Comparison of ENCODE assay signal across 7 cellular contexts in the genomic region with DNA sequence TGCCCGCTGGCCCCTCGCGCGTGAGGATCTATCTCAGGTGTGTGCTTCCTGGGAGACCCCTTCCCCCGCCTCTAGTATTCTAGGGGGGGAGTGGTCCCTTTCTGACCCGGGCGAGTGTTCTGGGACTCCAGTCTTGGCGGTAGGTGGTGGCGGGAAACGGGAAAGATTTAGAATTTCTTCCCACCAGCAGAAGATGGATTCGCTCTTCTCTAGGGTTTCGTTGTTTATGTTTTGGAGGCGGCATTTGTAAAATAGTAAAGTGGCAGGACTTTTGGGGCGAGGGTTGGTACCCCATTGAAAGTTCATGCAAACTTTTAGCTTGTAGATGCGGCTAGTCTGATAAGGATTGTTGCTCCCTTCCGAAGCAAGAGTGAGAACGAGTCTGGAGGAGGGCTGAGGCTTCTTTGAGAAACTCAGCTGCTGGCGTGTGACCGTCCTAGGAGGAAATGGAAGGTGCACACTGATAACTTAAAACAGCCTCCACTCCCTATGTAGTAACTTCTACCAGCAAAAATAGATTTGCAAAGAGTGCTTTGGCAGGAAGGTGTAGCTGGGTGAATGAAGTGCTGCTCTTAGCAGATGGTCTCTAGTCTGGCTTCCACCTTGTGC. TPM values are rescaled to one million over a fixed set of nuclear protein-coding genes. Genes with fewer than 3 reads are reported as not detected.
A peak's percentile ranks its signal among the peaks of the same experiment; 100 is the strongest.
DNase-seq lines count a peak whose midpoint lies in the region; ATAC-seq and TF ChIP-seq lines count a peak whose summit lies in the region.

No MANE protein-coding gene starts in this region.

- peak overlapping the region; percentile 89 for H3K27ac Mint-ChIP-seq in GM23338

- H3K79me2 ChIP-seq in GM23338 (replicated peaks; ENCODE audit: insufficient read depth), result peaks cover 34% of the 10 kb centered on the region

- peaks cover 5% of the 10 kb centered on the region; the same call in 1 of the 3 replicates for H3K36me3 Mint-ChIP-seq in GM23338 (ENCODE audit: low read depth)

- ATAC-seq in GM18502 (IDR thresholded peaks at IDR 0.05; ENCODE audit: poor library complexity, unreplicated experiment) (peak; percentile 64), GM23338 (peak; percentile 31), foreskin keratinocyte (peak; percentile 2)

- H3K9me2 ChIP-seq in GM23338 (ENCODE audit: insufficient read depth), result no peaks in the 10 kb centered on the region

- H3K4me1 ChIP-seq in GM23338 (ENCODE audit: insufficient read depth) (peaks cover 16% of the 10 kb centered on the region), foreskin keratinocyte (peaks cover 14% of the 10 kb centered on the region), neutrophil (ENCODE audit: control insufficient read depth in 1 of 2, insufficient read depth in 1 of 2, low read depth in 1 of 2, low read length in 1 of 2) (peaks cover 32 to 37% of the 10 kb centered on the region in 2 experiments)

- H3F3A ChIP-seq in GM23338 (replicated peaks; ENCODE audit: low read depth), result no peaks in the 10 kb centered on the region

- H2AFZ ChIP-seq in GM23338, result peak overlapping the region; percentile 88

- peaks cover 7% of the 10 kb centered on the region for H3K27me3 Mint-ChIP-seq in GM23338 (ENCODE audit: insufficient read depth, low read depth, poor library complexity)

- TF ChIP-seq CTCF in GM23338 (conservative IDR thresholded peaks at IDR 0.05; ENCODE audit: low read depth in 2 of 2) (no peak), foreskin keratinocyte (conservative IDR thresholded peaks at IDR 0.05) (no peak), neutrophil (IDR thresholded peaks at IDR 0.05) (no peak)

- peak overlapping the region; percentile 73 for H3K4me3 ChIP-seq in GM23338
- H3K4me3 ChIP-seq in neutrophil (ENCODE audit: low read depth in 1 of 2, low read length in 1 of 2), result peak overlapping the region; percentile 83 to 85

- H3K27ac ChIP-seq in GM23338 (ENCODE audit: low read depth) (peak overlapping the region; percentile 91), foreskin keratinocyte (peak overlapping the region; percentile 67), neutrophil (peak overlapping the region; percentile 84)

- peaks cover 39% of the 10 kb centered on the region for H3K4me1 Mint-ChIP-seq in GM23338

- DNase-seq in GM23338 (ENCODE audit: low spot score) (peak; percentile 25), Kasumi-1 (lab: John Stamatoyannopoulos, UW) (peak; percentile 52 to 73), foreskin keratinocyte (peak; percentile 20 to 48), NCI-H82 (lab: John Stamatoyannopoulos, UW) (no peak)
- peak; percentile 45 to 54 for DNase-seq in activated T-cell treated with anti-CD3 and anti-CD28 coated beads, Interleukin-2, amount 50 U/mL, for 48 hours

- no peaks in the 10 kb centered on the region for H4K20me1 ChIP-seq in GM23338 (replicated peaks; ENCODE audit: insufficient read depth)

- H3K36me3 ChIP-seq in GM23338 (ENCODE audit: insufficient read depth) (no peaks in the 10 kb centered on the region), neutrophil (no peaks in the 10 kb centered on the region)

- no peaks in the 10 kb centered on the region for H3K9me3 Mint-ChIP-seq in GM23338

- H3K4me2 ChIP-seq in GM23338, result peak overlapping the region; percentile 87

- peak overlapping the region; percentile 93 for H3K4me3 Mint-ChIP-seq in GM23338

- H3K9me3 ChIP-seq in neutrophil, result no peaks in the 10 kb centered on the region

- no peaks in the 10 kb centered on the region for H3K27me3 ChIP-seq in GM23338 (ENCODE audit: insufficient read depth)
- H3K27me3 ChIP-seq in foreskin keratinocyte, result no peaks in the 10 kb centered on the region
- H3K27me3 ChIP-seq in neutrophil, result no peaks in the 10 kb centered on the region

TF ChIP-seq in GM23338, 12 proteins besides CTCF, POLR2A, EP300 and RAD21 (continues in another document):
- TF ChIP-seq EZH2 (IDR thresholded peaks at IDR 0.05; ENCODE audit: low read depth, unreplicated experiment), result no peak
- TF ChIP-seq CREB1 (CRISPR knock-in tag; IDR thresholded peaks at IDR 0.05; ENCODE audit: low read depth), result no peak
- TF ChIP-seq NANOG (IDR thresholded peaks at IDR 0.05; ENCODE audit: borderline replicate concordance), result no peak
- no peak for TF ChIP-seq EZH2phosphoT487 (IDR thresholded peaks at IDR 0.05; ENCODE audit: unreplicated experiment)
- TF ChIP-seq ZNF114 (CRISPR knock-in tag; IDR thresholded peaks at IDR 0.05), result no peak
- TF ChIP-seq, protein P1, sequence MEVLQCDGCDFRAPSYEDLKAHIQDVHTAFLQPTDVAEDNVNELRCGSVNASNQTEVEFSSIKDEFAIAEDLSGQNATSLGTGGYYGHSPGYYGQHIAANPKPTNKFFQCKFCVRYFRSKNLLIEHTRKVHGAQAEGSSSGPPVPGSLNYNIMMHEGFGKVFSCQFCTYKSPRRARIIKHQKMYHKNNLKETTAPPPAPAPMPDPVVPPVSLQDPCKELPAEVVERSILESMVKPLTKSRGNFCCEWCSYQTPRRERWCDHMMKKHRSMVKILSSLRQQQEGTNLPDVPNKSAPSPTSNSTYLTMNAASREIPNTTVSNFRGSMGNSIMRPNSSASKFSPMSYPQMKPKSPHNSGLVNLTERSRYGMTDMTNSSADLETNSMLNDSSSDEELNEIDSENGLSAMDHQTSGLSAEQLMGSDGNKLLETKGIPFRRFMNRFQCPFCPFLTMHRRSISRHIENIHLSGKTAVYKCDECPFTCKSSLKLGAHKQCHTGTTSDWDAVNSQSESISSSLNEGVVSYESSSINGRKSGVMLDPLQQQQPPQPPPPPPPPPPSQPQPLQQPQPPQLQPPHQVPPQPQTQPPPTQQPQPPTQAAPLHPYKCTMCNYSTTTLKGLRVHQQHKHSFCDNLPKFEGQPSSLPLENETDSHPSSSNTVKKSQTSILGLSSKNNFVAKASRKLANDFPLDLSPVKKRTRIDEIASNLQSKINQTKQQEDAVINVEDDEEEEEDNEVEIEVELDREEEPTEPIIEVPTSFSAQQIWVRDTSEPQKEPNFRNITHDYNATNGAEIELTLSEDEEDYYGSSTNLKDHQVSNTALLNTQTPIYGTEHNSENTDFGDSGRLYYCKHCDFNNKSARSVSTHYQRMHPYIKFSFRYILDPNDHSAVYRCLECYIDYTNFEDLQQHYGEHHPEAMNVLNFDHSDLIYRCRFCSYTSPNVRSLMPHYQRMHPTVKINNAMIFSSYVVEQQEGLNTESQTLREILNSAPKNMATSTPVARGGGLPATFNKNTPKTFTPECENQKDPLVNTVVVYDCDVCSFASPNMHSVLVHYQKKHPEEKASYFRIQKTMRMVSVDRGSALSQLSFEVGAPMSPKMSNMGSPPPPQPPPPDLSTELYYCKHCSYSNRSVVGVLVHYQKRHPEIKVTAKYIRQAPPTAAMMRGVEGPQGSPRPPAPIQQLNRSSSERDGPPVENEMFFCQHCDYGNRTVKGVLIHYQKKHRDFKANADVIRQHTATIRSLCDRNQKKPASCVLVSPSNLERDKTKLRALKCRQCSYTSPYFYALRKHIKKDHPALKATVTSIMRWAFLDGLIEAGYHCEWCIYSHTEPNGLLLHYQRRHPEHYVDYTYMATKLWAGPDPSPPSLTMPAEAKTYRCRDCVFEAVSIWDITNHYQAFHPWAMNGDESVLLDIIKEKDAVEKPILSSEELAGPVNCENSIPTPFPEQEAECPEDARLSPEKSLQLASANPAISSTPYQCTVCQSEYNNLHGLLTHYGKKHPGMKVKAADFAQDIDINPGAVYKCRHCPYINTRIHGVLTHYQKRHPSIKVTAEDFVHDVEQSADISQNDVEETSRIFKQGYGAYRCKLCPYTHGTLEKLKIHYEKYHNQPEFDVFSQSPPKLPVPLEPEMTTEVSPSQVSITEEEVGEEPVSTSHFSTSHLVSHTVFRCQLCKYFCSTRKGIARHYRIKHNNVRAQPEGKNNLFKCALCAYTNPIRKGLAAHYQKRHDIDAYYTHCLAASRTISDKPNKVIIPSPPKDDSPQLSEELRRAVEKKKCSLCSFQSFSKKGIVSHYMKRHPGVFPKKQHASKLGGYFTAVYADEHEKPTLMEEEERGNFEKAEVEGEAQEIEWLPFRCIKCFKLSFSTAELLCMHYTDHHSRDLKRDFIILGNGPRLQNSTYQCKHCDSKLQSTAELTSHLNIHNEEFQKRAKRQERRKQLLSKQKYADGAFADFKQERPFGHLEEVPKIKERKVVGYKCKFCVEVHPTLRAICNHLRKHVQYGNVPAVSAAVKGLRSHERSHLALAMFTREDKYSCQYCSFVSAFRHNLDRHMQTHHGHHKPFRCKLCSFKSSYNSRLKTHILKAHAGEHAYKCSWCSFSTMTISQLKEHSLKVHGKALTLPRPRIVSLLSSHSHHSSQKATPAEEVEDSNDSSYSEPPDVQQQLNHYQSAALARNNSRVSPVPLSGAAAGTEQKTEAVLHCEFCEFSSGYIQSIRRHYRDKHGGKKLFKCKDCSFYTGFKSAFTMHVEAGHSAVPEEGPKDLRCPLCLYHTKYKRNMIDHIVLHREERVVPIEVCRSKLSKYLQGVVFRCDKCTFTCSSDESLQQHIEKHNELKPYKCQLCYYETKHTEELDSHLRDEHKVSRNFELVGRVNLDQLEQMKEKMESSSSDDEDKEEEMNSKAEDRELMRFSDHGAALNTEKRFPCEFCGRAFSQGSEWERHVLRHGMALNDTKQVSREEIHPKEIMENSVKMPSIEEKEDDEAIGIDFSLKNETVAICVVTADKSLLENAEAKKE (CRISPR knock-in tag; IDR thresholded peaks at IDR 0.05), result no peak
- no peak for TF ChIP-seq STAT1 (IDR thresholded peaks at IDR 0.05; ENCODE audit: unreplicated experiment)

RNA-seq across cellular contexts. Expression of a gene that starts 0.4 kb away (rescaled TPM):
- total RNA-seq in GM23338 (2014; rRNA removed; shearing (Covaris generic)), result 67.4 and 83.2 TPM in 2 replicates
- 7.6 and 9.4 TPM in 2 replicates for polyA plus RNA-seq in GM23338 (2016; fragmentation: Nextera tagmentation; extraction: Ambion mirVana)
- total RNA-seq in foreskin keratinocyte, result 55.8 and 66.5 TPM in 2 replicates
- polyA plus RNA-seq in foreskin keratinocyte, result 7.4 and 11.6 TPM in 2 replicates

Comparison
In these comparisons a context has a peak if more than half of its experiments do, and no peak if none do; other contexts are left out.
1. ATAC-seq: peak in every context shown above with its lines; median percentile 64 in GM18502; 31 in GM23338; 2 in foreskin keratinocyte.